In genomic region chr11:122763108-122763507, GRCh38 we compare ENCODE assay signal across 15 cellular contexts.
DNase-seq lines count a peak whose midpoint lies in the region; TF ChIP-seq lines count a peak whose summit lies in the region.
"Had no signal": no experiment of that assay in that cellular context is flagged by ENCODE, and none has a peak within 500 bp of the region (broad histone marks: within the 10 kb centered on the region; RNA-seq: fewer than 3 reads in every experiment).

No MANE protein-coding gene starts in this region.

- H3K4me2 ChIP-seq in BLaER1 treated with 17β-estradiol and CSF1 and Interleukin-3, amounts not matched to agents 10 nM and 100 nM, result peak overlapping the region; percentile 47 to 99 (median 69)
- no peak overlapping the region for H3K4me2 ChIP-seq in neural cell (ENCODE audit: low read length)

- H3K79me2 ChIP-seq in neural cell (replicated peaks; ENCODE audit: insufficient read depth, low read length), result no peaks in the 10 kb centered on the region

- no peaks in the 10 kb centered on the region for H3K9me3 Mint-ChIP-seq in activated CD4-positive, alpha-beta memory T cell treated with anti-CD3 and anti-CD28 coated beads for 36 hours
- H3K9me3 Mint-ChIP-seq: CD4-positive, alpha-beta T cell had no signal

- no peak for TF ChIP-seq POLR2A in thyroid gland (IDR thresholded peaks at IDR 0.05)

- POLR2A ChIA-PET in activated CD4-positive, alpha-beta memory T cell treated with anti-CD3 and anti-CD28 coated beads for 36 hours (lab: Charles Lee), result no interaction called here

- no peaks in the 10 kb centered on the region for H3K9me3 ChIP-seq in BLaER1 treated with 17β-estradiol and CSF1 and Interleukin-3, amounts not matched to agents 10 nM and 100 nM (replicated peaks in 1 of 11)
- H3K9me3 ChIP-seq in neural cell (ENCODE audit: low read length) (no peaks in the 10 kb centered on the region), thyroid gland (no peaks in the 10 kb centered on the region)
- H3K9me3 ChIP-seq: HAP-1 had no signal

- H3K4me3 ChIP-seq in BLaER1 treated with 17β-estradiol and CSF1 and Interleukin-3, amounts not matched to agents 10 nM and 100 nM, result no peak overlapping the region
- H3K4me3 ChIP-seq in neural cell (ENCODE audit: low read length) (no peak overlapping the region), foreskin fibroblast (ENCODE audit: low read depth in 1 of 2, low read length in 2 of 2) (no peak overlapping the region), thyroid gland (replicated peaks in 1 of 3) (no peak overlapping the region)
- H3K4me3 ChIP-seq: HAP-1 had no signal

- H3K36me3 Mint-ChIP-seq in activated CD4-positive, alpha-beta memory T cell treated with anti-CD3 and anti-CD28 coated beads for 36 hours, result no peaks in the 10 kb centered on the region

- no peak overlapping the region for H3K4me3 Mint-ChIP-seq in activated CD4-positive, alpha-beta memory T cell treated with anti-CD3 and anti-CD28 coated beads for 36 hours
- H3K4me3 Mint-ChIP-seq: CD14-positive monocyte; CD4-positive, alpha-beta T cell had no signal

- H3F3A ChIP-seq in neural cell (ENCODE audit: insufficient read depth, low read length, poor library complexity, severe bottlenecking), result no peaks in the 10 kb centered on the region

- H3K9me2 ChIP-seq in neural cell (ENCODE audit: insufficient read depth, low read length), result no peaks in the 10 kb centered on the region

- H3K27ac ChIP-seq in BLaER1 treated with 17β-estradiol and CSF1 and Interleukin-3, amounts not matched to agents 10 nM and 100 nM, result peak overlapping the region in 8 of 11 experiments; percentile 1 to 57 (median 14); a peak in 9 of 22 replicates
- H3K27ac ChIP-seq in neural cell (ENCODE audit: low read length) (no peak overlapping the region), thyroid gland (no peak overlapping the region)

- H3K27me3 ChIP-seq in BLaER1 treated with 17β-estradiol and CSF1 and Interleukin-3, amounts not matched to agents 10 nM and 100 nM, result no peaks in the 10 kb centered on the region
- H3K27me3 ChIP-seq in neural cell (ENCODE audit: insufficient read depth, low read depth, low read length), result no peaks in the 10 kb centered on the region
- H3K27me3 ChIP-seq in thyroid gland, result no peaks in the 10 kb centered on the region

- intact Hi-C loops in thyroid gland (cut with DNase I), result no loop called here
- intact Hi-C loops in activated CD4-positive, alpha-beta memory T cell treated with anti-CD3 and anti-CD28 coated beads for 36 hours (cut with micrococcal nuclease), result no loop called here

- H3K4me1 ChIP-seq in BLaER1 treated with 17β-estradiol and CSF1 and Interleukin-3, amounts not matched to agents 10 nM and 100 nM, result peaks cover 60 to 85% (median 78%) of the 10 kb centered on the region in 10 experiments
- peaks cover 5 to 10% of the 10 kb centered on the region in 2 donors for H3K4me1 ChIP-seq in thyroid gland
- H3K4me1 ChIP-seq: HAP-1 had no signal

- peaks cover 13 to 100% (median 93%) of the 10 kb centered on the region in 11 experiments; a peak in 21 of 22 replicates for H4K20me1 ChIP-seq in BLaER1 treated with 17β-estradiol and CSF1 and Interleukin-3, amounts not matched to agents 10 nM and 100 nM
- H4K20me1 ChIP-seq in neural cell (ENCODE audit: insufficient read depth), result no peaks in the 10 kb centered on the region

- CTCF ChIA-PET in activated CD4-positive, alpha-beta memory T cell treated with anti-CD3 and anti-CD28 coated beads for 36 hours (lab: Charles Lee), result interaction anchor here (1.1 to 1.4 kb wide), 2 partner anchors 8 to 183 kb away, joined by 3 to 5 read pairs; no protein-coding TSS in a partner anchor

- TF ChIP-seq CTCF in neural cell (IDR thresholded peaks at IDR 0.05; ENCODE audit: poor library complexity, severe bottlenecking) (no peak), foreskin fibroblast (IDR thresholded peaks at IDR 0.05; ENCODE audit: low read depth, low read length) (no peak), thyroid gland (IDR thresholded peaks at IDR 0.05) (no peak)

- no peak for TF ChIP-seq RAD21 in neural cell (conservative IDR thresholded peaks at IDR 0.05)

- 75 to 82% methylated on average over 2 of the region's 2 CpGs for WGBS in thyroid gland, 2 donors

- H3K9ac ChIP-seq in BLaER1 treated with 17β-estradiol and CSF1 and Interleukin-3, amounts not matched to agents 10 nM and 100 nM, result peak overlapping the region in 2 of 11 experiments; percentile 21 to 35; a peak in 3 of 22 replicates
- no peak overlapping the region for H3K9ac ChIP-seq in neural cell (ENCODE audit: low read length)

- peak; percentile 18 for DNase-seq in NCI-H2227 (lab: John Stamatoyannopoulos, UW; ENCODE audit: unreplicated experiment)
- DNase-seq in foreskin fibroblast, result no peak
- DNase-seq in NCI-H526 treated with DMSO at 0.1 percent for 48 hours (lab: John Stamatoyannopoulos, UW), result no peak
- no peak for DNase-seq in thyroid gland
- DNase-seq in activated CD4-positive, alpha-beta memory T cell treated with anti-CD3 and anti-CD28 coated beads for 36 hours, result no peak
- DNase-seq: Calu3; CD4-positive, alpha-beta T cell; COR-L47; DMS53; DMS79 treated with DMSO at 0.1 percent for 48 hours; GOT3 had no signal

- H3K4me1 Mint-ChIP-seq in activated CD4-positive, alpha-beta memory T cell treated with anti-CD3 and anti-CD28 coated beads for 36 hours (ENCODE audit: low read depth), result peaks cover 20% of the 10 kb centered on the region

- no peak overlapping the region for H3K27ac Mint-ChIP-seq in activated CD4-positive, alpha-beta memory T cell treated with anti-CD3 and anti-CD28 coated beads for 36 hours
- H3K27ac Mint-ChIP-seq: CD14-positive monocyte; CD4-positive, alpha-beta T cell had no signal

- no peaks in the 10 kb centered on the region for H3K27me3 Mint-ChIP-seq in activated CD4-positive, alpha-beta memory T cell treated with anti-CD3 and anti-CD28 coated beads for 36 hours
- H3K27me3 Mint-ChIP-seq: CD4-positive, alpha-beta T cell had no signal

- no peak for TF ChIP-seq EP300 in neural cell (conservative IDR thresholded peaks at IDR 0.05; ENCODE audit: poor library complexity, severe bottlenecking)

- H3K36me3 ChIP-seq in BLaER1 treated with 17β-estradiol and CSF1 and Interleukin-3, amounts not matched to agents 10 nM and 100 nM, result peaks cover 9 to 99% (median 77%) of the 10 kb centered on the region in 11 experiments; a peak in 18 of 22 replicates
- H3K36me3 ChIP-seq in neural cell (ENCODE audit: insufficient read depth, low read length) (no peaks in the 10 kb centered on the region), thyroid gland (no peaks in the 10 kb centered on the region)
- H3K36me3 ChIP-seq: HAP-1 had no signal

- H2AFZ ChIP-seq in neural cell (ENCODE audit: low read depth, low read length), result no peak overlapping the region

TF ChIP-seq in neural cell, 6 proteins besides CTCF, POLR2A, EP300 and RAD21:
- TF ChIP-seq SMC3 (conservative IDR thresholded peaks at IDR 0.05; ENCODE audit: poor library complexity), result no peak
- TF ChIP-seq POLR2AphosphoS5 (IDR thresholded peaks at IDR 0.05), result peak; percentile 54
- TF ChIP-seq EZH2 (IDR thresholded peaks at IDR 0.05; ENCODE audit: borderline replicate concordance, insufficient read depth, low read length, poor library complexity, severe bottlenecking), result no peak
- no peak for TF ChIP-seq MXI1 (conservative IDR thresholded peaks at IDR 0.05; ENCODE audit: poor library complexity, severe bottlenecking)
- no peak for TF ChIP-seq TAF1 (IDR thresholded peaks at IDR 0.05; ENCODE audit: low read depth)
TF ChIP-seq in neural cell: peak in this region for 1.

Comparison
In these comparisons a context has a peak if more than half of its experiments do, and no peak if none do; other contexts are left out.
1. H3K27ac ChIP-seq: peak in BLaER1 treated with 17β-estradiol and CSF1 and Interleukin-3, amounts not matched to agents 10 nM and 100 nM (8 of 11); none in neural cell (single experiment) and thyroid gland (0 of 3).